In the genomic region with DNA sequence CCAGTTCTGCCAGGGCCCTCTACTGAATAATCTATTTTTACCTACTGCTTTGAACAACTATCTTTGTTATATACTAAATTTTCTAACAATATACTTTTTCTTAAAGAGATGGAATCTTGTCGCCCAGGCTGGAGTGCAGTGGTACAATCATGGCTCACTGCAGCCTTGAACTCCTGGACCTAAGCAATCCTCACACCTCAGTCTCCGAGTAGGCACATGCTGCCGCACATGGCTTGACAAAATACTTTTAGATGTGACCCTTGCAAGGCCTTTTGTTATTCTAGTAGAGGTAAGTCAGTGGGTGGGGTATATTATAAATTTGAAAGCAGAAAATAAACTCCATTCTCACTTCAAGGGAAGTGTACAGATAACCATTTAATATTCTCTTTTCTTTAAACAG, we compare ENCODE assay signal across 8 cellular contexts.
"Had no signal": no experiment of that assay in that cellular context is flagged by ENCODE, and none has a peak within 500 bp of the region (broad histone marks: within the 10 kb centered on the region; RNA-seq: fewer than 3 reads in every experiment).

No MANE protein-coding gene starts in this region.

- H3K4me3 ChIP-seq: GM12878 had no signal

- FAIRE-seq: G401.6, GM12878, GM12891, GM12892, GM18507, GM19239 had no signal

- DNase-seq: GDM1, GF-D8 had no signal

- ATAC-seq: GM12878 had no signal
